In genomic region chr2:189347540-189347939, GRCh38 we compare ENCODE assay signal across 1 cellular context.
A peak's percentile ranks its signal among the peaks of the same experiment; 100 is the strongest.
TF ChIP-seq lines count a peak whose summit lies in the region.

No MANE protein-coding gene starts in this region.

TF ChIP-seq in A549, 52 proteins besides CTCF, POLR2A, EP300 and RAD21 (continued from another document):
- TF ChIP-seq BCL3 (IDR thresholded peaks at IDR 0.05) (no peak), HEYL (CRISPR knock-in tag; IDR thresholded peaks at IDR 0.05) (no peak), POLR2AphosphoS2 (conservative IDR thresholded peaks at IDR 0.05; ENCODE audit: low read length) (no peak), CBX8 (IDR thresholded peaks at IDR 0.05) (no peak), HOXB5 (CRISPR knock-in tag; IDR thresholded peaks at IDR 0.05) (0 out of 2 replicates have a peak, but pooled peaks have one; percentile 35), PHF8 (IDR thresholded peaks at IDR 0.05; ENCODE audit: borderline replicate concordance, low read depth) (no peak), JUN (IDR thresholded peaks at IDR 0.05) (no peak; a peak in 1 of 5 replicates), NR3C1 (IDR thresholded peaks at IDR 0.05) (no peak), KDM1A (IDR thresholded peaks at IDR 0.05; ENCODE audit: low read depth) (no peak), RNF2 (IDR thresholded peaks at IDR 0.05; ENCODE audit: borderline replicate concordance, low read depth) (no peak), SREBF2 (IDR thresholded peaks at IDR 0.05) (no peak), HOXA7 (CRISPR knock-in tag; IDR thresholded peaks at IDR 0.05) (0 out of 2 replicates have a peak, but pooled peaks have one; percentile 71), MYC (IDR thresholded peaks at IDR 0.05; ENCODE audit: borderline replicate concordance, low read length) (no peak), JUNB (IDR thresholded peaks at IDR 0.05) (no peak), USF2 (IDR thresholded peaks at IDR 0.05) (no peak), ZC3H11A (IDR thresholded peaks at IDR 0.05) (no peak), MAFK (IDR thresholded peaks at IDR 0.05; ENCODE audit: partially characterized antibody) (peak; percentile 100), KDM5A (IDR thresholded peaks at IDR 0.05) (no peak), FOSL2 (IDR thresholded peaks at IDR 0.05) (no peak), FOSL2 (CRISPR knock-in tag; IDR thresholded peaks at IDR 0.05) (peak; percentile 77), EHMT2 (IDR thresholded peaks at IDR 0.05; ENCODE audit: low read depth) (no peak), RCOR1 (IDR thresholded peaks at IDR 0.05; ENCODE audit: low read depth, low read length) (no peak), HMGXB4 (CRISPR knock-in tag; IDR thresholded peaks at IDR 0.05; ENCODE audit: borderline replicate concordance) (no peak), RFX5 (IDR thresholded peaks at IDR 0.05) (0 out of 2 replicates have a peak, but pooled peaks have one; percentile 36), FOXS1 (CRISPR knock-in tag; IDR thresholded peaks at IDR 0.05) (no peak), ESRRA (IDR thresholded peaks at IDR 0.05; ENCODE audit: borderline replicate concordance, low read length) (no peak), HDAC2 (IDR thresholded peaks at IDR 0.05) (no peak), ZSCAN20 (CRISPR knock-in tag; IDR thresholded peaks at IDR 0.05) (no peak), FOSB (CRISPR knock-in tag; IDR thresholded peaks at IDR 0.05) (no peak), ZFP36 (IDR thresholded peaks at IDR 0.05; ENCODE audit: borderline replicate concordance, partially characterized antibody) (no peak), ATOH8 (CRISPR knock-in tag; IDR thresholded peaks at IDR 0.05; ENCODE audit: low read depth) (no peak), CBX2 (IDR thresholded peaks at IDR 0.05; ENCODE audit: borderline replicate concordance, low read depth) (no peak), PBX3 (IDR thresholded peaks at IDR 0.05) (no peak), E2F6 (IDR thresholded peaks at IDR 0.05; ENCODE audit: borderline replicate concordance, low read depth) (no peak), TP53 (CRISPR knock-in tag; IDR thresholded peaks at IDR 0.05) (no peak), CHD4 (IDR thresholded peaks at IDR 0.05; ENCODE audit: borderline replicate concordance) (no peak), CEBPB (IDR thresholded peaks at IDR 0.05) (no peak), NFE2L2 (conservative IDR thresholded peaks at IDR 0.05; ENCODE audit: low read length) (peak; percentile 91), MAZ (IDR thresholded peaks at IDR 0.05; ENCODE audit: borderline replicate concordance, low read depth, low read length) (no peak), REST (IDR thresholded peaks at IDR 0.05) (no peak)
